8 cellular contexts compared by ENCODE assay signal in genomic region chr5:180591249-180591887, GRCh38. TPM values are rescaled to one million over a fixed set of nuclear protein-coding genes. Genes with fewer than 3 reads are reported as not detected.
DNase-seq lines count a peak whose midpoint lies in the region; ATAC-seq and TF ChIP-seq lines count a peak whose summit lies in the region.

Gene SCGB3A1, minus strand, starts transcription at chr5:180591499. Its CDS starts 37 bp downstream, at chr5:180591462.

- WGBS in ectodermal cell, 2 experiments = 7 to 8% methylated on average over 69 of the region's 69 CpGs

- no peak for ATAC-seq in GM18867 (IDR thresholded peaks at IDR 0.05; ENCODE audit: unreplicated experiment)

- H3K4me3 ChIP-seq in HL-60 (replicated peaks; ENCODE audit: insufficient read depth, low read length) (peak within 1 kb of the TSS; percentile 21), ectodermal cell (ENCODE audit: insufficient read depth, low read depth, low read length) (peak within 1 kb of the TSS; percentile 35), neural cell (ENCODE audit: low read length) (peak within 1 kb of the TSS; percentile 46)

- no peak within 1 kb of the TSS for H3K27ac ChIP-seq in HL-60 (replicated peaks)
- no peak within 1 kb of the TSS for H3K27ac ChIP-seq in ectodermal cell (ENCODE audit: insufficient read depth, low read depth, low read length, poor library complexity, severe bottlenecking)
- no peak within 1 kb of the TSS for H3K27ac ChIP-seq in neural cell (ENCODE audit: low read length)

- H3K4me1 ChIP-seq in ectodermal cell (ENCODE audit: control insufficient read depth, insufficient read depth, low read length) = peaks cover 15% of the 10 kb centered on the region

- H3K9me2 ChIP-seq in neural cell (ENCODE audit: insufficient read depth, low read length) = no peaks in the 10 kb centered on the region

- no peaks in the 10 kb centered on the region for H3K36me3 ChIP-seq in ectodermal cell (ENCODE audit: control insufficient read depth, insufficient read depth, low read length)
- H3K36me3 ChIP-seq in neural cell (ENCODE audit: insufficient read depth, low read length) = no peaks in the 10 kb centered on the region

- no peaks in the 10 kb centered on the region for H3K9me3 ChIP-seq in ectodermal cell (ENCODE audit: control insufficient read depth, low read length)
- no peaks in the 10 kb centered on the region for H3K9me3 ChIP-seq in neural cell (ENCODE audit: low read length)

- DNase-seq in AG08396 (ENCODE audit: low spot score) (peak; percentile 12), HL-60 (ENCODE audit: low read depth in 1 of 2, low spot score in 1 of 2) (peak; percentile 20 to 50), iPS-NIHi7 (ENCODE audit: extremely low spot score) (no peak), NCI-H146 treated with DMSO at 0.1 percent for 48 hours (lab: John Stamatoyannopoulos, UW; ENCODE audit: unreplicated experiment) (no peak)
- no peak for DNase-seq in stimulated activated CD4-positive, alpha-beta T cell treated with anti-CD3 and anti-CD28 coated beads, Interleukin-4, amount 100 ng/mL, for 24 hours

- no peaks in the 10 kb centered on the region for H4K20me1 ChIP-seq in neural cell (ENCODE audit: insufficient read depth)

- TF ChIP-seq RAD21 in neural cell (conservative IDR thresholded peaks at IDR 0.05) = no peak

- no peak within 1 kb of the TSS for H3K9ac ChIP-seq in neural cell (ENCODE audit: low read length)

- no peak for TF ChIP-seq EP300 in neural cell (conservative IDR thresholded peaks at IDR 0.05; ENCODE audit: poor library complexity, severe bottlenecking)

- H3K79me2 ChIP-seq in neural cell (replicated peaks; ENCODE audit: insufficient read depth, low read length) = no peaks in the 10 kb centered on the region

- H3K27me3 ChIP-seq in HL-60 (ENCODE audit: insufficient read depth, poor library complexity, severe bottlenecking) (peaks cover 15% of the 10 kb centered on the region), ectodermal cell (ENCODE audit: control insufficient read depth, insufficient read depth, low read length, poor library complexity, severe bottlenecking) (peaks cover 60% of the 10 kb centered on the region), neural cell (ENCODE audit: insufficient read depth, low read depth, low read length) (peaks cover 44% of the 10 kb centered on the region)

- H3F3A ChIP-seq in neural cell (ENCODE audit: insufficient read depth, low read length, poor library complexity, severe bottlenecking) = no peaks in the 10 kb centered on the region

- no peak within 1 kb of the TSS for H3K4me2 ChIP-seq in neural cell (ENCODE audit: low read length)

- H2AFZ ChIP-seq in neural cell (ENCODE audit: low read depth, low read length) = no peak within 1 kb of the TSS

- TF ChIP-seq CTCF in HL-60 (IDR thresholded peaks at IDR 0.05; ENCODE audit: insufficient read depth, low read length) = no peak
- TF ChIP-seq CTCF in neural cell (IDR thresholded peaks at IDR 0.05; ENCODE audit: poor library complexity, severe bottlenecking) = no peak

TF ChIP-seq in neural cell, 6 proteins besides CTCF, POLR2A, EP300 and RAD21:
- TF ChIP-seq SMC3 (conservative IDR thresholded peaks at IDR 0.05; ENCODE audit: poor library complexity) = no peak
- no peak for TF ChIP-seq MXI1 (conservative IDR thresholded peaks at IDR 0.05; ENCODE audit: poor library complexity, severe bottlenecking)
- no peak for TF ChIP-seq EZH2 (IDR thresholded peaks at IDR 0.05; ENCODE audit: borderline replicate concordance, insufficient read depth, low read length, poor library complexity, severe bottlenecking)
- no peak for TF ChIP-seq POLR2AphosphoS5 (IDR thresholded peaks at IDR 0.05)
- no peak for TF ChIP-seq TAF1 (IDR thresholded peaks at IDR 0.05; ENCODE audit: low read depth)
- TF ChIP-seq REST (IDR thresholded peaks at IDR 0.05; ENCODE audit: borderline replicate concordance) = no peak

RNA-seq across cellular contexts. Expression of gene SCGB3A1, which starts in this region (rescaled TPM):
- polyA plus RNA-seq in ectodermal cell (2013, experiment 1 of 4) = not detected
- polyA plus RNA-seq in ectodermal cell (2013, experiment 2 of 4) = not detected
- polyA plus RNA-seq in ectodermal cell (2013, experiment 3 of 4) = not detected
- not detected for polyA plus RNA-seq in ectodermal cell (2013, experiment 4 of 4)
- polyA plus RNA-seq in neural cell = not detected in 2 replicates
- not detected in 2 replicates for polyA minus RNA-seq in neural cell

Comparison
In these comparisons a context has a peak if more than half of its experiments do, and no peak if none do; other contexts are left out.
1. DNase-seq: peak in AG08396 (single experiment) and HL-60 (2 of 2); none in iPS-NIHi7 (single experiment), stimulated activated CD4-positive, alpha-beta T cell treated with anti-CD3 and anti-CD28 coated beads, Interleukin-4, amount 100 ng/mL, for 24 hours (single experiment) and NCI-H146 treated with DMSO at 0.1 percent for 48 hours (single experiment).
2. Peak in every context shown above with its lines, with median percentiles within 50 percentile points of each other: H3K4me3 ChIP-seq.